In genomic region chr11:43602670-43603069, GRCh38 we compare ENCODE assay signal across 25 cellular contexts.
DNase-seq lines count a peak whose midpoint lies in the region; ATAC-seq, FAIRE-seq and TF ChIP-seq lines count a peak whose summit lies in the region.
"Had no signal": no experiment of that assay in that cellular context is flagged by ENCODE, and none has a peak within 500 bp of the region (broad histone marks: within the 10 kb centered on the region; RNA-seq: fewer than 3 reads in every experiment).

No MANE protein-coding gene starts in this region.

- H3K4me2 ChIP-seq in H1 (ENCODE audit: insufficient read depth in 1 of 2, low read depth in 2 of 2, low read length in 2 of 2): no peak overlapping the region
- H3K4me2 ChIP-seq in neural progenitor cell: no peak overlapping the region
- H3K4me2 ChIP-seq: BLaER1 had no signal

- H3K27me3 Mint-ChIP-seq in neural progenitor cell (ENCODE audit: insufficient read depth, low read depth): no peaks in the 10 kb centered on the region

- H3K36me3 ChIP-seq in H1 (ENCODE audit: control insufficient read depth in 2 of 4, insufficient read depth in 4 of 4, low read length in 3 of 4) (no peaks in the 10 kb centered on the region), neural progenitor cell (no peaks in the 10 kb centered on the region)
- H3K36me3 ChIP-seq: BE2C, BLaER1 had no signal

- no peak overlapping the region for H3K56ac ChIP-seq in H1 (replicated peaks; ENCODE audit: insufficient read length, low read depth, low read length)

- H4K20me1 ChIP-seq in H1 (replicated peaks in 1 of 2; ENCODE audit: control insufficient read depth in 1 of 2, insufficient read depth in 2 of 2, low read length in 2 of 2): no peaks in the 10 kb centered on the region
- H4K20me1 ChIP-seq in neural progenitor cell (ENCODE audit: low read depth): no peaks in the 10 kb centered on the region
- H4K20me1 ChIP-seq: BLaER1 had no signal

- no peak overlapping the region for H2BK5ac ChIP-seq in H1 (ENCODE audit: low read depth, low read length)

- no peak overlapping the region for H3K27ac Mint-ChIP-seq in neural progenitor cell
- H3K27ac Mint-ChIP-seq: CD14-positive monocyte; CD4-positive, CD25-positive, alpha-beta regulatory T cell; CD8-positive, alpha-beta memory T cell had no signal

- no peak overlapping the region for H4K91ac ChIP-seq in H1 (replicated peaks; ENCODE audit: insufficient read length, low read length)

- TF ChIP-seq CTCF in H1 (IDR thresholded peaks at IDR 0.05; ENCODE audit: control extremely low read depth in 1 of 3, insufficient read depth in 1 of 3, low read depth in 1 of 3, low read length in 3 of 3): no peak
- TF ChIP-seq CTCF in neural progenitor cell (IDR thresholded peaks at IDR 0.05): no peak
- no peak for TF ChIP-seq CTCF in GM10266 (IDR thresholded peaks at IDR 0.05; ENCODE audit: control insufficient read depth, insufficient read depth, low read depth, missing control alignments)

- no peak overlapping the region for H2BK15ac ChIP-seq in H1 (ENCODE audit: low read length)

- H2BK12ac ChIP-seq in H1 (ENCODE audit: low read depth, low read length): no peak overlapping the region

- no peak for TF ChIP-seq POLR2A in H1 (IDR thresholded peaks at IDR 0.05; ENCODE audit: control extremely low read depth in 1 of 2, low read depth in 2 of 2, low read length in 2 of 2)

- H3K23me2 ChIP-seq in H1 (ENCODE audit: low read depth, low read length): no peaks in the 10 kb centered on the region

- no peak for TF ChIP-seq RAD21 in H1 (IDR thresholded peaks at IDR 0.05 in 1 of 2, conservative IDR thresholded peaks at IDR 0.05 in 1 of 2; ENCODE audit: low read depth in 2 of 2, low read length in 2 of 2)

- H4K8ac ChIP-seq in H1 (ENCODE audit: extremely low read depth, insufficient read depth, low read length): no peak overlapping the region

- H3K36me3 Mint-ChIP-seq in neural progenitor cell: no peaks in the 10 kb centered on the region
- H3K36me3 Mint-ChIP-seq: CD14-positive monocyte; CD4-positive, alpha-beta memory T cell; CD4-positive, CD25-positive, alpha-beta regulatory T cell; CD8-positive, alpha-beta memory T cell had no signal

- H3K4me3 ChIP-seq in H1 (ENCODE audit: extremely low read depth in 1 of 4, insufficient read depth in 2 of 4, low read depth in 3 of 4, low read length in 4 of 4) (no peak overlapping the region), neural progenitor cell (no peak overlapping the region)
- H3K4me3 ChIP-seq: BLaER1 had no signal

- H4K5ac ChIP-seq in H1 (ENCODE audit: insufficient read length, low read depth, low read length): no peak overlapping the region

- H3K4me3 Mint-ChIP-seq in neural progenitor cell: no peak overlapping the region
- H3K4me3 Mint-ChIP-seq: CD14-positive monocyte; CD4-positive, alpha-beta memory T cell; CD4-positive, CD25-positive, alpha-beta regulatory T cell; CD8-positive, alpha-beta memory T cell had no signal

- no peaks in the 10 kb centered on the region for H3K9me3 Mint-ChIP-seq in neural progenitor cell
- H3K9me3 Mint-ChIP-seq: CD14-positive monocyte had no signal

- H3K9me3 ChIP-seq in H1 (ENCODE audit: insufficient read depth in 2 of 2, low read depth in 1 of 2, low read length in 1 of 2) (no peaks in the 10 kb centered on the region), neural progenitor cell (ENCODE audit: low read depth) (no peaks in the 10 kb centered on the region)
- H3K9me3 ChIP-seq: BE2C, BLaER1 had no signal

- H2AK5ac ChIP-seq in H1 (ENCODE audit: low read depth, low read length): no peak overlapping the region

- no peaks in the 10 kb centered on the region for H3F3A ChIP-seq in neural progenitor cell (ENCODE audit: low read depth)

- FAIRE-seq in H1 (lab: Jason Lieb, UNC): no peak
- FAIRE-seq: A204.1, GM12891, GM19239 had no signal

- H3K79me2 ChIP-seq in H1 (ENCODE audit: control insufficient read depth in 1 of 2, insufficient read depth in 2 of 2, low read length in 2 of 2) (no peaks in the 10 kb centered on the region), neural progenitor cell (ENCODE audit: low read depth) (no peaks in the 10 kb centered on the region)

- H2BK120ac ChIP-seq in H1 (replicated peaks; ENCODE audit: low read depth, low read length): no peak overlapping the region

- no peak overlapping the region for H3K9ac ChIP-seq in H1 (replicated peaks in 1 of 4; ENCODE audit: extremely low read depth in 1 of 4, low read depth in 3 of 4, low read length in 3 of 4)
- H3K9ac ChIP-seq in neural progenitor cell: no peak overlapping the region
- H3K9ac ChIP-seq: BLaER1 had no signal

- TF ChIP-seq EP300 in H1 (IDR thresholded peaks at IDR 0.05; ENCODE audit: borderline replicate concordance in 1 of 2, low read depth in 2 of 2, low read length in 2 of 2): no peak

- no peak for DNase-seq in H1 (ENCODE audit: low read depth in 1 of 2, low spot score in 2 of 2)
- DNase-seq in neural progenitor cell (ENCODE audit: low spot score): no peak
- DNase-seq in GM10266 (ENCODE audit: extremely low spot score): no peak
- DNase-seq in stimulated activated CD4-positive, alpha-beta T cell treated with anti-CD3 and anti-CD28 coated beads, Interleukin-2, amount 100 ng/mL, for 48 hours: no peak
- DNase-seq: 8988T; ACHN; BE2C; C1 segment of cervical spinal cord; CD4-positive, alpha-beta memory T cell; CD4-positive, CD25-positive, alpha-beta regulatory T cell; CD8-positive, alpha-beta memory T cell; COR-L47; DMS 273 treated with DMSO at 0.1 percent for 48 hours; DMS153; DMS53; DMS79; DND-41; EL; GDM1 had no signal

- WGBS in H1 (ENCODE audit: extremely low coverage in 1 of 2, insufficient coverage in 1 of 2, insufficient read length in 1 of 2, insufficient replicate concordance in 2 of 2, low coverage in 1 of 2, low lambda C conversion rate in 2 of 2, missing lambda C conversion rate in 1 of 2), 2 experiments: 82% methylated on average over 2 of the region's 2 CpGs; no CpG with 5 or more reads in 1 of the 2 experiments

- no peak overlapping the region for H3K14ac ChIP-seq in H1 (ENCODE audit: insufficient read length)

- peaks cover 6% of the 10 kb centered on the region for H3K4me1 Mint-ChIP-seq in neural progenitor cell
- H3K4me1 Mint-ChIP-seq: CD14-positive monocyte; CD4-positive, alpha-beta memory T cell; CD4-positive, CD25-positive, alpha-beta regulatory T cell; CD8-positive, alpha-beta memory T cell had no signal

- no peak overlapping the region for H3K27ac ChIP-seq in H1 (ENCODE audit: low read depth, low read length)
- H3K27ac ChIP-seq in neural progenitor cell: no peak overlapping the region
- H3K27ac ChIP-seq: BLaER1 had no signal

- H3K18ac ChIP-seq in H1 (ENCODE audit: extremely low read depth, low read length): no peak overlapping the region

- POLR2A ChIA-PET in H1 (lab: Charles Lee; ENCODE audit: partially characterized antibody): no interaction called here

- no peak overlapping the region for H3K23ac ChIP-seq in H1 (ENCODE audit: insufficient read length)

- H3K79me1 ChIP-seq in H1 (ENCODE audit: low read depth, low read length): no peaks in the 10 kb centered on the region

- no peaks in the 10 kb centered on the region for H3K27me3 ChIP-seq in H1 (replicated peaks in 1 of 4; ENCODE audit: control insufficient read depth in 3 of 4, extremely low read depth in 1 of 4, insufficient read depth in 3 of 4, low read length in 3 of 4)
- peaks cover 8% of the 10 kb centered on the region for H3K27me3 ChIP-seq in neural progenitor cell
- H3K27me3 ChIP-seq: BE2C, BLaER1 had no signal

- CTCF ChIA-PET in H1 (lab: Charles Lee; ENCODE audit: partially characterized antibody): interaction anchor here (0.6 to 1.6 kb wide), 4 partner anchors 10 to 352 kb away, joined by 3 to 7 read pairs (median 4); no protein-coding TSS in a partner anchor

- no peak overlapping the region for H3K4ac ChIP-seq in H1 (replicated peaks; ENCODE audit: insufficient read length, low read depth, low read length)

- H2AFZ ChIP-seq in H1 (ENCODE audit: low read length) (peak overlapping the region; percentile 73; the same call in 1 of the 2 replicates), neural progenitor cell (replicated peaks) (peak overlapping the region; percentile 27)

- ATAC-seq in HG03520 (IDR thresholded peaks at IDR 0.05; ENCODE audit: unreplicated experiment): no peak

- H2BK20ac ChIP-seq in H1 (ENCODE audit: low read length): no peak overlapping the region

- no peaks in the 10 kb centered on the region for H3K4me1 ChIP-seq in H1 (replicated peaks in 1 of 4; ENCODE audit: control insufficient read depth in 3 of 4, insufficient read depth in 4 of 4, low read length in 3 of 4)
- H3K4me1 ChIP-seq in neural progenitor cell: peaks cover 6% of the 10 kb centered on the region
- H3K4me1 ChIP-seq: BE2C, BLaER1 had no signal

TF ChIP-seq in H1, 55 proteins besides CTCF, POLR2A, EP300 and RAD21:
- TF ChIP-seq YY1 (IDR thresholded peaks at IDR 0.05; ENCODE audit: low read depth, low read length) (no peak), ATF2 (IDR thresholded peaks at IDR 0.05; ENCODE audit: low read length) (no peak), KDM4A (IDR thresholded peaks at IDR 0.05; ENCODE audit: low read depth, low read length, severe bottlenecking) (no peak), GABPA (IDR thresholded peaks at IDR 0.05; ENCODE audit: borderline replicate concordance, insufficient read depth, low read length) (no peak)
TF ChIP-seq in H1: peak in this region for 0.
